ENCODE assay signal across 1 cellular context in genomic region chr21:29245104-29245643, GRCh38.
TF ChIP-seq lines count a peak whose summit lies in the region.

No MANE protein-coding gene starts in this region.

TF ChIP-seq in GM12878, 131 proteins besides CTCF, POLR2A, EP300 and RAD21 (continued from another document):
- TF ChIP-seq, protein P1, sequence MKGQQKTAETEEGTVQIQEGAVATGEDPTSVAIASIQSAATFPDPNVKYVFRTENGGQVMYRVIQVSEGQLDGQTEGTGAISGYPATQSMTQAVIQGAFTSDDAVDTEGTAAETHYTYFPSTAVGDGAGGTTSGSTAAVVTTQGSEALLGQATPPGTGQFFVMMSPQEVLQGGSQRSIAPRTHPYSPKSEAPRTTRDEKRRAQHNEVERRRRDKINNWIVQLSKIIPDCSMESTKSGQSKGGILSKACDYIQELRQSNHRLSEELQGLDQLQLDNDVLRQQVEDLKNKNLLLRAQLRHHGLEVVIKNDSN (IDR thresholded peaks at IDR 0.05; ENCODE audit: borderline replicate concordance, extremely low read length, insufficient read depth, low read depth, low read length) = no peak
- TF ChIP-seq BCL11A (IDR thresholded peaks at IDR 0.05; ENCODE audit: low read depth, low read length) (peak; percentile 72), SP1 (IDR thresholded peaks at IDR 0.05; ENCODE audit: low read depth, low read length) (peak; percentile 15), RUNX3 (IDR thresholded peaks at IDR 0.05; ENCODE audit: low read length) (peak; percentile 98), SIX5 (IDR thresholded peaks at IDR 0.05; ENCODE audit: low read depth, low read length, severe bottlenecking) (no peak), MEF2A (IDR thresholded peaks at IDR 0.05; ENCODE audit: insufficient read depth, low read depth, low read length) (0 out of 2 replicates have a peak, but pooled peaks have one; percentile 53), EED (IDR thresholded peaks at IDR 0.05; ENCODE audit: low read depth) (peak; percentile 55; the same call in 1 of the 2 replicates), IRF4 (IDR thresholded peaks at IDR 0.05; ENCODE audit: low read depth, low read length) (peak; percentile 76; the same call in 1 of the 2 replicates), MTA2 (IDR thresholded peaks at IDR 0.05; ENCODE audit: low read depth) (peak; percentile 59), ZNF24 (IDR thresholded peaks at IDR 0.05) (no peak), CBFB (IDR thresholded peaks at IDR 0.05; ENCODE audit: low read depth) (peak; percentile 65), IKZF2 (IDR thresholded peaks at IDR 0.05) (peak; percentile 52 to 72; a peak in 2 of 4 replicates), ETV6 (conservative IDR thresholded peaks at IDR 0.05 in 1 of 2, IDR thresholded peaks at IDR 0.05 in 1 of 2; ENCODE audit: borderline replicate concordance in 1 of 2, low read depth in 1 of 2) (0 out of 4 replicates have a peak, but pooled peaks of 1 of the 2 experiments have one; percentile 38), HDAC6 (IDR thresholded peaks at IDR 0.05; ENCODE audit: unreplicated experiment) (no peak), FOXM1 (IDR thresholded peaks at IDR 0.05; ENCODE audit: low read depth, low read length) (peak; percentile 70; the same call in 1 of the 2 replicates), TBL1XR1 (IDR thresholded peaks at IDR 0.05; ENCODE audit: low read depth, low read length) (peak; percentile 81; the same call in 1 of the 2 replicates), JUND (IDR thresholded peaks at IDR 0.05; ENCODE audit: low read depth, low read length) (0 out of 2 replicates have a peak, but pooled peaks have one; percentile 3), MAX (IDR thresholded peaks at IDR 0.05; ENCODE audit: low read depth, low read length) (no peak), MLLT1 (IDR thresholded peaks at IDR 0.05) (0 out of 2 replicates have a peak, but pooled peaks have one; percentile 36)
- TF ChIP-seq, protein P2, sequence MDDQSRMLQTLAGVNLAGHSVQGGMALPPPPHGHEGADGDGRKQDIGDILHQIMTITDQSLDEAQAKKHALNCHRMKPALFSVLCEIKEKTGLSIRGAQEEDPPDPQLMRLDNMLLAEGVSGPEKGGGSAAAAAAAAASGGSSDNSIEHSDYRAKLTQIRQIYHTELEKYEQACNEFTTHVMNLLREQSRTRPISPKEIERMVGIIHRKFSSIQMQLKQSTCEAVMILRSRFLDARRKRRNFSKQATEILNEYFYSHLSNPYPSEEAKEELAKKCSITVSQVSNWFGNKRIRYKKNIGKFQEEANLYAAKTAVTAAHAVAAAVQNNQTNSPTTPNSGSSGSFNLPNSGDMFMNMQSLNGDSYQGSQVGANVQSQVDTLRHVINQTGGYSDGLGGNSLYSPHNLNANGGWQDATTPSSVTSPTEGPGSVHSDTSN (IDR thresholded peaks at IDR 0.05; ENCODE audit: insufficient replicate concordance, low read depth, low read length) = peak; percentile 29
- TF ChIP-seq, protein P3, sequence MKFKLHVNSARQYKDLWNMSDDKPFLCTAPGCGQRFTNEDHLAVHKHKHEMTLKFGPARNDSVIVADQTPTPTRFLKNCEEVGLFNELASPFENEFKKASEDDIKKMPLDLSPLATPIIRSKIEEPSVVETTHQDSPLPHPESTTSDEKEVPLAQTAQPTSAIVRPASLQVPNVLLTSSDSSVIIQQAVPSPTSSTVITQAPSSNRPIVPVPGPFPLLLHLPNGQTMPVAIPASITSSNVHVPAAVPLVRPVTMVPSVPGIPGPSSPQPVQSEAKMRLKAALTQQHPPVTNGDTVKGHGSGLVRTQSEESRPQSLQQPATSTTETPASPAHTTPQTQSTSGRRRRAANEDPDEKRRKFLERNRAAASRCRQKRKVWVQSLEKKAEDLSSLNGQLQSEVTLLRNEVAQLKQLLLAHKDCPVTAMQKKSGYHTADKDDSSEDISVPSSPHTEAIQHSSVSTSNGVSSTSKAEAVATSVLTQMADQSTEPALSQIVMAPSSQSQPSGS (IDR thresholded peaks at IDR 0.05; ENCODE audit: low read length) = peak; percentile 82
